Comparison of ENCODE assay signal across 22 cellular contexts in the genomic region with DNA sequence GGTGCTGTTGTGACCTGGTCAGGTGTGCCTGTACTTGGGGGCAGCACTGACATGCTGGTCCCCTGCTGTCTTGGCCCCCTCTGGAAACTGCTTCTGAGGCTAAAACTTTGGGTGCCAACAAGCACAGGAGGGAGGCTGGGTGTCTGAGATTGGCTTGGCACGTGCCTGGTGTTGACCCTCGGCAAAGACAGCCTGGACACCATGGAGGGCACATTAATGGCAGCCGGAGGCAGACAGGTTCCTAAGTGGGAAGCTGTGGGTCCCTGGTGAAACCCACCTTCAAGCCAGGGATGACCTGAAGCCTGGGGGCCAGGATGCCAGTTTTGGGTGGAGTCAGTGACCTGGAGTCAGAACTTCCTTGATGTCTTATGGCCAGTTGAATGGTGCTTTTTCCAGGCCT.
"Had no signal": no experiment of that assay in that cellular context is flagged by ENCODE, and none has a peak within 500 bp of the region (broad histone marks: within the 10 kb centered on the region; RNA-seq: fewer than 3 reads in every experiment).

No MANE protein-coding gene starts in this region.

- H3K9me3 ChIP-seq: pancreas, psoas muscle, right lobe of liver, thyroid gland, vagina had no signal

- H3K4me1 ChIP-seq: pancreas, psoas muscle, right lobe of liver, sigmoid colon, stomach, thyroid gland, tibial nerve, upper lobe of left lung, vagina had no signal

- H3K27me3 ChIP-seq: pancreas, right lobe of liver, sigmoid colon, stomach, thyroid gland, tibial nerve, upper lobe of left lung, vagina had no signal

- DNase-seq: naive B cell; naive thymus-derived CD8-positive, alpha-beta T cell; nephron progenitor cell; occipital lobe; right lobe of liver; sigmoid colon; small intestine; stimulated activated CD4-positive, alpha-beta T cell treated with anti-CD3 and anti-CD28 coated beads, Interleukin-15, amount 100 ng/mL, for 24 hours; stimulated activated CD4-positive, alpha-beta T cell treated with anti-CD3 and anti-CD28 coated beads, Interleukin-2, amount 100 ng/mL, for 24 hours; stimulated activated CD4-positive, alpha-beta T cell treated with anti-CD3 and anti-CD28 coated beads, Interleukin-2, amount 100 ng/mL, for 48 hours; stimulated activated CD4-positive, alpha-beta T cell treated with anti-CD3 and anti-CD28 coated beads, Interleukin-4, amount 100 ng/mL, for 4 hours; stimulated activated CD8-positive, alpha-beta memory T cell treated with anti-CD3 and anti-CD28 coated beads, Interleukin-4, amount 100 ng/mL, for 48 hours; stimulated activated naive CD4-positive, alpha-beta T cell treated with Interleukin-2 at 50 U/mL for 16 hours; stomach; thyroid gland; trophoblast cell had no signal

- H3K36me3 ChIP-seq: pancreas, right lobe of liver, sigmoid colon, stomach, thoracic aorta, thyroid gland, tibial nerve, upper lobe of left lung, vagina had no signal

- H3K4me3 ChIP-seq: pancreas, psoas muscle, right lobe of liver, sigmoid colon, stomach, thoracic aorta, thyroid gland, tibial nerve, upper lobe of left lung, vagina had no signal

- H3K27ac ChIP-seq: pancreas, psoas muscle, right lobe of liver, sigmoid colon, stomach, thoracic aorta, thyroid gland, tibial nerve, upper lobe of left lung, vagina had no signal
